Comparison of ENCODE assay signal across 18 cellular contexts in genomic region chr3:33639889-33640288, GRCh38.
A peak's percentile ranks its signal among the peaks of the same experiment; 100 is the strongest.
DNase-seq lines count a peak whose midpoint lies in the region; ATAC-seq and TF ChIP-seq lines count a peak whose summit lies in the region.
"Had no signal": no experiment of that assay in that cellular context is flagged by ENCODE, and none has a peak within 500 bp of the region (broad histone marks: within the 10 kb centered on the region; RNA-seq: fewer than 3 reads in every experiment).

No MANE protein-coding gene starts in this region.

- H3K9me2 ChIP-seq in neural cell (ENCODE audit: insufficient read depth, low read length) = no peaks in the 10 kb centered on the region

- intact Hi-C loops in CD14-positive monocyte (cut with micrococcal nuclease) = loop anchor here in 1 of 2 donors (5.0 kb wide), 1 partner anchor 147 kb away; no protein-coding TSS in a partner anchor

- H3K4me1 Mint-ChIP-seq in brain = peaks cover 83% of the 10 kb centered on the region
- peaks cover 2% of the 10 kb centered on the region for H3K4me1 Mint-ChIP-seq in CD14-positive monocyte
- H3K4me1 Mint-ChIP-seq in progenitor cell of endocrine pancreas (ENCODE audit: low read depth) = peaks cover 6% of the 10 kb centered on the region

- H3K27ac ChIP-seq in neural cell (ENCODE audit: low read length) = no peak overlapping the region
- H3K27ac ChIP-seq in SJCRH30 = no peak overlapping the region
- H3K27ac ChIP-seq: BLaER1, HL-60 had no signal

- no peak overlapping the region for H2AFZ ChIP-seq in neural cell (ENCODE audit: low read depth, low read length)

- H4K20me1 ChIP-seq in neural cell (ENCODE audit: insufficient read depth) = peaks cover 21% of the 10 kb centered on the region
- H4K20me1 ChIP-seq: BLaER1 had no signal

- no peak overlapping the region for H3K9ac ChIP-seq in neural cell (ENCODE audit: low read length)
- H3K9ac ChIP-seq: BLaER1 had no signal

- H3K9me3 ChIP-seq in neural cell (ENCODE audit: low read length) (no peaks in the 10 kb centered on the region), SJCRH30 (replicated peaks) (no peaks in the 10 kb centered on the region)
- H3K9me3 ChIP-seq: BLaER1 had no signal

- H3K27me3 Mint-ChIP-seq in brain (peaks cover 4% of the 10 kb centered on the region), CD14-positive monocyte (ENCODE audit: low read depth in 3 of 3) (no peaks in the 10 kb centered on the region), progenitor cell of endocrine pancreas (no peaks in the 10 kb centered on the region)

- H3F3A ChIP-seq in neural cell (ENCODE audit: insufficient read depth, low read length, poor library complexity, severe bottlenecking) = no peaks in the 10 kb centered on the region

- H3K4me3 Mint-ChIP-seq in brain (peak overlapping the region in 4 of 5 experiments; percentile 65 to 72 (median 67)), CD14-positive monocyte (no peak overlapping the region), progenitor cell of endocrine pancreas (ENCODE audit: low read depth) (no peak overlapping the region)
- H3K4me3 Mint-ChIP-seq: CD8-positive, alpha-beta T cell; H9 had no signal

- no peaks in the 10 kb centered on the region for H3K4me1 ChIP-seq in SJCRH30
- H3K4me1 ChIP-seq: BLaER1 had no signal

- H3K36me3 Mint-ChIP-seq in brain (peaks cover 32% of the 10 kb centered on the region), CD14-positive monocyte (peaks cover 33% of the 10 kb centered on the region in 2 donors), progenitor cell of endocrine pancreas (ENCODE audit: insufficient read depth) (peaks cover 4% of the 10 kb centered on the region)

- no peak for TF ChIP-seq EP300 in neural cell (conservative IDR thresholded peaks at IDR 0.05; ENCODE audit: poor library complexity, severe bottlenecking)

- H3K27ac Mint-ChIP-seq in brain (no peak overlapping the region), CD14-positive monocyte (no peak overlapping the region), progenitor cell of endocrine pancreas (no peak overlapping the region)
- H3K27ac Mint-ChIP-seq: H9 had no signal

- H3K9me3 Mint-ChIP-seq in brain (no peaks in the 10 kb centered on the region), CD14-positive monocyte (no peaks in the 10 kb centered on the region), progenitor cell of endocrine pancreas (ENCODE audit: low read depth) (no peaks in the 10 kb centered on the region)
- H3K9me3 Mint-ChIP-seq: CD8-positive, alpha-beta T cell; H9 had no signal

- TF ChIP-seq RAD21 in neural cell (conservative IDR thresholded peaks at IDR 0.05) = no peak

- no peaks in the 10 kb centered on the region for H3K36me3 ChIP-seq in neural cell (ENCODE audit: insufficient read depth, low read length)
- no peaks in the 10 kb centered on the region for H3K36me3 ChIP-seq in SJCRH30

- H3K4me3 ChIP-seq in neural cell (ENCODE audit: low read length) (peak overlapping the region; percentile 68), SJCRH30 (no peak overlapping the region)
- H3K4me3 ChIP-seq: BLaER1, K562 had no signal

- DNase-seq in SJCRH30 (no peak), CD14-positive monocyte (ENCODE audit: low spot score) (no peak), NCI-H82 (lab: John Stamatoyannopoulos, UW) (no peak), progenitor cell of endocrine pancreas (ENCODE audit: low spot score, unreplicated experiment) (no peak)
- DNase-seq: 8988T; Calu3; CD8-positive, alpha-beta T cell; DMS79 treated with DMSO at 0.1 percent for 48 hours; GF-D8; H9; IMR-90 had no signal

- ATAC-seq in GM18867 (IDR thresholded peaks at IDR 0.05; ENCODE audit: unreplicated experiment) = peak; percentile 67
- ATAC-seq in HG02938 (IDR thresholded peaks at IDR 0.05; ENCODE audit: unreplicated experiment) = peak; percentile 45
- ATAC-seq: CD8-positive, alpha-beta T cell; K562 had no signal

- peak overlapping the region; percentile 99 for H3K4me2 ChIP-seq in neural cell (ENCODE audit: low read length)
- H3K4me2 ChIP-seq: BLaER1 had no signal

- TF ChIP-seq CTCF in brain (conservative IDR thresholded peaks at IDR 0.05) (no peak), neural cell (IDR thresholded peaks at IDR 0.05; ENCODE audit: poor library complexity, severe bottlenecking) (no peak), CD14-positive monocyte (IDR thresholded peaks at IDR 0.05) (no peak), progenitor cell of endocrine pancreas (IDR thresholded peaks at IDR 0.05; ENCODE audit: unreplicated experiment) (no peak)

- peaks cover 80% of the 10 kb centered on the region for H3K79me2 ChIP-seq in neural cell (replicated peaks; ENCODE audit: insufficient read depth, low read length)

- H3K27me3 ChIP-seq in neural cell (ENCODE audit: insufficient read depth, low read depth, low read length) = no peaks in the 10 kb centered on the region
- H3K27me3 ChIP-seq in SJCRH30 = no peaks in the 10 kb centered on the region
- H3K27me3 ChIP-seq: BLaER1 had no signal

TF ChIP-seq in neural cell, 6 proteins besides CTCF, POLR2A, EP300 and RAD21:
- no peak for TF ChIP-seq TAF1 (IDR thresholded peaks at IDR 0.05; ENCODE audit: low read depth)
- no peak for TF ChIP-seq SMC3 (conservative IDR thresholded peaks at IDR 0.05; ENCODE audit: poor library complexity)
- TF ChIP-seq EZH2 (IDR thresholded peaks at IDR 0.05; ENCODE audit: borderline replicate concordance, insufficient read depth, low read length, poor library complexity, severe bottlenecking) = no peak
- TF ChIP-seq REST (IDR thresholded peaks at IDR 0.05; ENCODE audit: borderline replicate concordance) = no peak
- no peak for TF ChIP-seq POLR2AphosphoS5 (IDR thresholded peaks at IDR 0.05)
- TF ChIP-seq MXI1 (conservative IDR thresholded peaks at IDR 0.05; ENCODE audit: poor library complexity, severe bottlenecking) = no peak
TF ChIP-seq in neural cell: peak in this region for 0.

Comparison
In these comparisons a context has a peak if more than half of its experiments do, and no peak if none do; other contexts are left out.
1. H3K4me3 Mint-ChIP-seq: peak in brain (4 of 5); none in CD14-positive monocyte (0 of 2) and progenitor cell of endocrine pancreas (single experiment).